Comparison of ENCODE assay signal across 1 cellular context in genomic region chr2:73254343-73255006, GRCh38.
TF ChIP-seq lines count a peak whose summit lies in the region.

No MANE protein-coding gene starts in this region.

TF ChIP-seq in K562, 482 proteins besides CTCF, POLR2A, EP300 and RAD21:
- TF ChIP-seq HSF4 (CRISPR knock-in tag; IDR thresholded peaks at IDR 0.05; ENCODE audit: borderline replicate concordance) (no peak), E2F4 (CRISPR knock-in tag; IDR thresholded peaks at IDR 0.05; ENCODE audit: low read depth) (no peak), ZNF449 (CRISPR knock-in tag; IDR thresholded peaks at IDR 0.05) (no peak), KLF1 (tag; IDR thresholded peaks at IDR 0.05) (no peak), SUPT5H (IDR thresholded peaks at IDR 0.05) (peak; percentile 3; the same call in 1 of the 2 replicates)
